Comparison of ENCODE assay signal across 9 cellular contexts in the genomic region with DNA sequence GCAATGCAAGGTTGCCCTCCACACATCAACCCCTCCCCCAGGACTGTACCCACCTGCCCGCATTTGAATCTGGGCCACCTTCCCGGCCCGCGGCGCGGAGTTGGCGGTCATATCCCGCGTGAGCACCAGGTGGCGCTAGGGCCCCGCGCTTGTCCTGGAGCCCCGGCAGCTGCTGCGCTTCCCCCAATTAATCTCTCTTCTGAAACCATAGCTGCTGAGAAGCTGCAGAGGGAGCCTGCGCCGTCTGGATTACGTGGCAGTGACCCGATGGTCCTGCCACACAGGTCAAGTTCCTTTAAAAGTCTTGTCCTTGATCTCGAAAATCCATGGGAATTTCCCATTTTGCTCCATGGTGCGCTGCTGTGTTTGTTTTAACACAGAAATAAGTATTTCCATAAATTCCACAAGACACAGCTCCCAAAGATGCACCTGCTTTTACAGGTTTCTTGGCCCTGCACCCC. TPM values are rescaled to one million over a fixed set of nuclear protein-coding genes. Genes with fewer than 3 reads are reported as not detected.
DNase-seq lines count a peak whose midpoint lies in the region; ATAC-seq and TF ChIP-seq lines count a peak whose summit lies in the region.
"Had no signal": no experiment of that assay in that cellular context is flagged by ENCODE, and none has a peak within 500 bp of the region (broad histone marks: within the 10 kb centered on the region; RNA-seq: fewer than 3 reads in every experiment).

No MANE protein-coding gene starts in this region.

- H3K27me3 ChIP-seq in MG63 (peaks cover 4% of the 10 kb centered on the region; the same call in 1 of the 2 replicates), SJCRH30 (no peaks in the 10 kb centered on the region), suprapubic skin (peaks cover 17% of the 10 kb centered on the region)

- WGBS in suprapubic skin: 6% methylated on average over 6 of the region's 20 CpGs

- H3K4me3 ChIP-seq in MG63: no peak overlapping the region
- H3K4me3 ChIP-seq in SJCRH30: no peak overlapping the region
- H3K4me3 ChIP-seq in suprapubic skin: no peak overlapping the region
- H3K4me3 ChIP-seq: SK-N-MC had no signal

- TF ChIP-seq CTCF in omental fat pad (IDR thresholded peaks at IDR 0.05) (peak in 2 of 3 donors; percentile 76 to 86), suprapubic skin (IDR thresholded peaks at IDR 0.05) (peak; percentile 86 to 95)

- TF ChIP-seq POLR2A in suprapubic skin (IDR thresholded peaks at IDR 0.05): no peak

- H3K4me1 ChIP-seq in SJCRH30 (no peaks in the 10 kb centered on the region), suprapubic skin (peaks cover 4% of the 10 kb centered on the region)

- ATAC-seq in GM21737 (IDR thresholded peaks at IDR 0.05; ENCODE audit: unreplicated experiment) (peak; percentile 75), omental fat pad (ENCODE audit: low FRiP score) (peak; percentile 81)

- peak; percentile 90 for DNase-seq in D341Med (ENCODE audit: low spot score)
- peak; percentile 50 for DNase-seq in MG63
- peak; percentile 67 to 74 for DNase-seq in SJCRH30
- DNase-seq in activated effector memory CD4-positive, alpha-beta T cell treated with Interleukin-2 at 50 U/mL for 16 hours: peak; percentile 56
- peak; percentile 23 for DNase-seq in foreskin melanocyte
- peak; percentile 48 for DNase-seq in omental fat pad (ENCODE audit: low spot score)
- peak; percentile 79 to 84 for DNase-seq in suprapubic skin (ENCODE audit: low spot score in 2 of 2)

- TF ChIP-seq EP300 in suprapubic skin (IDR thresholded peaks at IDR 0.05): no peak

- no peak overlapping the region for H3K27ac ChIP-seq in SJCRH30
- no peak overlapping the region for H3K27ac ChIP-seq in suprapubic skin
- H3K27ac ChIP-seq: SK-N-MC had no signal

- H3K36me3 ChIP-seq in MG63 (no peaks in the 10 kb centered on the region), SJCRH30 (no peaks in the 10 kb centered on the region), suprapubic skin (no peaks in the 10 kb centered on the region)

- H3K9me3 ChIP-seq in MG63 (no peaks in the 10 kb centered on the region), SJCRH30 (replicated peaks) (no peaks in the 10 kb centered on the region), suprapubic skin (no peaks in the 10 kb centered on the region)

RNA-seq across cellular contexts. Expression of a gene that starts 22.0 kb away (rescaled TPM):
- total RNA-seq in MG63 (2014; rRNA removed; shearing (Covaris generic); ENCODE audit: low replicate concordance): 673 and 682 TPM in 2 replicates
- total RNA-seq in SJCRH30 (2014; rRNA removed; shearing (Covaris generic)): 304 and 345 TPM in 2 replicates
- total RNA-seq in omental fat pad (100 to 1,000 TPM; 379 to 637 (median 462) TPM), suprapubic skin (100 to 1,000 TPM; 369 to 505 (median 459) TPM)

RNA-seq across cellular contexts. Expression of a gene that starts 22.1 kb away (rescaled TPM):
- 37.7 and 46.4 TPM in 2 replicates for total RNA-seq in MG63 (2014; rRNA removed; shearing (Covaris generic); ENCODE audit: low replicate concordance)
- 26.2 and 29.6 TPM in 2 replicates for total RNA-seq in SJCRH30 (2014; rRNA removed; shearing (Covaris generic))
- total RNA-seq in omental fat pad (10 to 100 TPM; 22.2 to 39.0 (median 27.3) TPM), suprapubic skin (10 to 100 TPM; 20.4 to 39.5 (median 23.9) TPM)

Comparison
In these comparisons a context has a peak if more than half of its experiments do, and no peak if none do; other contexts are left out.
1. DNase-seq: peak in every context shown above with its lines; median percentile 90 in D341Med; 82 in suprapubic skin; 70 in SJCRH30; 56 in activated effector memory CD4-positive, alpha-beta T cell treated with Interleukin-2 at 50 U/mL for 16 hours; 50 in MG63; 48 in omental fat pad; 23 in foreskin melanocyte.